ENCODE assay signal across 21 cellular contexts in genomic region chr1:175043824-175044223, GRCh38. TPM values are rescaled to one million over a fixed set of nuclear protein-coding genes. Genes with fewer than 3 reads are reported as not detected.
DNase-seq lines count a peak whose midpoint lies in the region; ATAC-seq lines count a peak whose summit lies in the region.
"Had no signal": no experiment of that assay in that cellular context is flagged by ENCODE, and none has a peak within 500 bp of the region (broad histone marks: within the 10 kb centered on the region; RNA-seq: fewer than 3 reads in every experiment).

No MANE protein-coding gene starts in this region.

- DNase-seq in SJSA1 (ENCODE audit: low read depth in 1 of 2, low spot score in 2 of 2) = peak; percentile 85 to 87
- no peak for DNase-seq in mesenchymal stem cell
- DNase-seq in activated T-cell treated with anti-CD3 and anti-CD28 coated beads, Interleukin-2, amount 50 U/mL, for 4 hours = no peak
- DNase-seq in DMS53 treated with DMSO at 0.1 percent for 48 hours (lab: John Stamatoyannopoulos, UW; ENCODE audit: unreplicated experiment) = no peak
- DNase-seq in NCI-H82 treated with DMSO at 0.1 percent for 48 hours (lab: John Stamatoyannopoulos, UW; ENCODE audit: unreplicated experiment) = no peak
- DNase-seq: CD4-positive, CD25-positive, alpha-beta regulatory T cell; DMS79; GOT3; Karpas-422; NCI-H1694; NCI-H2081; NCI-H2171 treated with DMSO at 0.1 percent for 48 hours; NCI-H524 treated with DMSO at 0.1 percent for 48 hours; PC-3; RPMI8226; SHP77 treated with DMSO at 0.1 percent for 48 hours had no signal

- no peak overlapping the region for H2BK15ac ChIP-seq in mesenchymal stem cell (ENCODE audit: low read depth, poor library complexity, severe bottlenecking)

- no peak overlapping the region for H2AFZ ChIP-seq in mesenchymal stem cell (ENCODE audit: low read depth, low read length)

- no peak overlapping the region for H4K8ac ChIP-seq in mesenchymal stem cell (ENCODE audit: low read length)

- H3K36me3 ChIP-seq in SJSA1 (no peaks in the 10 kb centered on the region), ectodermal cell (ENCODE audit: control insufficient read depth, insufficient read depth, low read length) (no peaks in the 10 kb centered on the region), mesenchymal stem cell (ENCODE audit: control insufficient read depth in 1 of 2, insufficient read depth in 2 of 2, low read depth in 1 of 2, low read length in 2 of 2) (no peaks in the 10 kb centered on the region)

- H3K4me2 ChIP-seq in mesenchymal stem cell (ENCODE audit: low read length, poor library complexity, severe bottlenecking) = no peak overlapping the region

- no peaks in the 10 kb centered on the region for H3K36me3 Mint-ChIP-seq in activated T-cell treated with anti-CD3 and anti-CD28 coated beads, Interleukin-2, amount 50 U/mL, for 4 hours (ENCODE audit: insufficient read depth)
- H3K36me3 Mint-ChIP-seq: CD4-positive, CD25-positive, alpha-beta regulatory T cell had no signal

- peak overlapping the region; percentile 44 for H2BK5ac ChIP-seq in mesenchymal stem cell (ENCODE audit: low read depth, low read length, poor library complexity, severe bottlenecking)

- no peak overlapping the region for H3K4ac ChIP-seq in mesenchymal stem cell (ENCODE audit: low read depth in 1 of 2, low read length in 2 of 2)

- peak overlapping the region in 1 of 2 experiments; percentile 59 for H3K23ac ChIP-seq in mesenchymal stem cell (ENCODE audit: low read length in 2 of 2)

- H3K4me3 ChIP-seq in SJSA1 = 0 out of 2 replicates have a peak overlapping the region, but pooled peaks have one; percentile 3
- H3K4me3 ChIP-seq in ectodermal cell (ENCODE audit: insufficient read depth, low read depth, low read length) = no peak overlapping the region
- no peak overlapping the region for H3K4me3 ChIP-seq in mesenchymal stem cell (ENCODE audit: insufficient read depth in 1 of 2, low read depth in 1 of 2, low read length in 2 of 2)
- H3K4me3 ChIP-seq: GM12878 had no signal

- H3K18ac ChIP-seq in mesenchymal stem cell (ENCODE audit: low read depth in 1 of 2, low read length in 2 of 2) = peak overlapping the region in 1 of 2 experiments; percentile 48

- no peak overlapping the region for H2AK5ac ChIP-seq in mesenchymal stem cell (ENCODE audit: low read length, severe bottlenecking)

- peaks cover 16% of the 10 kb centered on the region for H3K27me3 Mint-ChIP-seq in activated T-cell treated with anti-CD3 and anti-CD28 coated beads, Interleukin-2, amount 50 U/mL, for 4 hours (ENCODE audit: low read depth)

- no peak overlapping the region for H4K91ac ChIP-seq in mesenchymal stem cell (ENCODE audit: low read length)

- H3K27me3 ChIP-seq in SJSA1 (replicated peaks) (no peaks in the 10 kb centered on the region), ectodermal cell (ENCODE audit: control insufficient read depth, insufficient read depth, low read length, poor library complexity, severe bottlenecking) (no peaks in the 10 kb centered on the region), mesenchymal stem cell (ENCODE audit: control insufficient read depth in 1 of 2, insufficient read depth in 1 of 2, low read length in 2 of 2) (peaks cover 6 to 10% of the 10 kb centered on the region in 2 experiments)

- no peak overlapping the region for H3K4me3 Mint-ChIP-seq in activated T-cell treated with anti-CD3 and anti-CD28 coated beads, Interleukin-2, amount 50 U/mL, for 4 hours
- H3K4me3 Mint-ChIP-seq: CD4-positive, CD25-positive, alpha-beta regulatory T cell had no signal

- H3K4me1 ChIP-seq in SJSA1 (replicated peaks) = peaks cover 70% of the 10 kb centered on the region
- peaks cover 10% of the 10 kb centered on the region for H3K4me1 ChIP-seq in ectodermal cell (ENCODE audit: control insufficient read depth, insufficient read depth, low read length)
- peaks cover 4% of the 10 kb centered on the region for H3K4me1 ChIP-seq in mesenchymal stem cell (ENCODE audit: control insufficient read depth, insufficient read depth, low read depth, low read length)

- WGBS in ectodermal cell, 2 experiments = 81 to 82% methylated on average over 19 of the region's 19 CpGs
- 42% methylated on average over 15 of the region's 19 CpGs for WGBS in mesenchymal stem cell

- H3K4me1 Mint-ChIP-seq in activated T-cell treated with anti-CD3 and anti-CD28 coated beads, Interleukin-2, amount 50 U/mL, for 4 hours (ENCODE audit: low read depth) = no peaks in the 10 kb centered on the region
- H3K4me1 Mint-ChIP-seq: CD4-positive, CD25-positive, alpha-beta regulatory T cell had no signal

- H2BK120ac ChIP-seq in mesenchymal stem cell (ENCODE audit: low read depth, low read length) = no peak overlapping the region

- H3K14ac ChIP-seq in mesenchymal stem cell (ENCODE audit: low read length in 2 of 2) = peak overlapping the region in 1 of 2 experiments; percentile 55

- no peak overlapping the region for H2BK12ac ChIP-seq in mesenchymal stem cell (ENCODE audit: low read length in 2 of 2)

- H3K9me3 ChIP-seq in SJSA1 (replicated peaks) (no peaks in the 10 kb centered on the region), ectodermal cell (ENCODE audit: control insufficient read depth, low read length) (no peaks in the 10 kb centered on the region), mesenchymal stem cell (ENCODE audit: control insufficient read depth, low read length) (no peaks in the 10 kb centered on the region)

- no peak overlapping the region for H3K9ac ChIP-seq in mesenchymal stem cell (ENCODE audit: low read length)

- H3K27ac ChIP-seq in SJSA1 = peak overlapping the region; percentile 86
- H3K27ac ChIP-seq in ectodermal cell (ENCODE audit: insufficient read depth, low read depth, low read length, poor library complexity, severe bottlenecking) = peak overlapping the region; percentile 82
- H3K27ac ChIP-seq in mesenchymal stem cell (ENCODE audit: low read length, poor library complexity, severe bottlenecking) = no peak overlapping the region

- no peak for ATAC-seq in GM19324 (IDR thresholded peaks at IDR 0.05; ENCODE audit: low FRiP score, unreplicated experiment)
- no peak for ATAC-seq in activated T-cell treated with anti-CD3 and anti-CD28 coated beads, Interleukin-2, amount 50 U/mL, for 4 hours
- ATAC-seq: GM12878, PC-3 had no signal

- no peaks in the 10 kb centered on the region for H3K9me3 Mint-ChIP-seq in activated T-cell treated with anti-CD3 and anti-CD28 coated beads, Interleukin-2, amount 50 U/mL, for 4 hours

- H3K79me1 ChIP-seq in mesenchymal stem cell (replicated peaks; ENCODE audit: low read length, poor library complexity, severe bottlenecking) = no peaks in the 10 kb centered on the region

RNA-seq across cellular contexts. Expression of gene MRPS14, which starts 20.6 kb away (rescaled TPM):
- total RNA-seq in SJSA1 (2014; rRNA removed; shearing (Covaris generic)) = 28.9 and 33.6 TPM in 2 replicates
- polyA plus RNA-seq in ectodermal cell (2013, experiment 1 of 4) = 44.4 TPM
- polyA plus RNA-seq in ectodermal cell (2013, experiment 2 of 4) = 48.4 TPM
- polyA plus RNA-seq in ectodermal cell (2013, experiment 3 of 4) = 36.6 TPM
- 39.0 TPM for polyA plus RNA-seq in ectodermal cell (2013, experiment 4 of 4)
- 41.8 TPM for polyA plus RNA-seq in mesenchymal stem cell (2013, experiment 1 of 2)
- polyA plus RNA-seq in mesenchymal stem cell (2013, experiment 2 of 2) = 43.5 TPM
- 10 to 100 TPM; 26.1 to 28.5 (median 27.8) TPM for total RNA-seq in activated T-cell treated with anti-CD3 and anti-CD28 coated beads, Interleukin-2, amount 50 U/mL, for 4 hours

RNA-seq across cellular contexts. Expression of gene TNN, which starts 23.8 kb away (rescaled TPM):
- total RNA-seq in SJSA1 (2014; rRNA removed; shearing (Covaris generic)) = 5.3 and 6.0 TPM in 2 replicates
- polyA plus RNA-seq in ectodermal cell (2013, experiment 1 of 4) = 0.56 TPM
- polyA plus RNA-seq in ectodermal cell (2013, experiment 2 of 4) = 0.32 TPM
- polyA plus RNA-seq in ectodermal cell (2013, experiment 3 of 4) = 0.32 TPM
- 0.32 TPM for polyA plus RNA-seq in ectodermal cell (2013, experiment 4 of 4)
- not detected for polyA plus RNA-seq in mesenchymal stem cell (2013, experiment 1 of 2)
- polyA plus RNA-seq in mesenchymal stem cell (2013, experiment 2 of 2) = not detected
- total RNA-seq in activated T-cell treated with anti-CD3 and anti-CD28 coated beads, Interleukin-2, amount 50 U/mL, for 4 hours = not detected
- total RNA-seq: CD4-positive, CD25-positive, alpha-beta regulatory T cell; M059J; PC-3 had no signal
- polyA plus RNA-seq: BJ had no signal

RNA-seq across cellular contexts. Expression of gene CACYBP, which starts 44.1 kb away (rescaled TPM):
- total RNA-seq in SJSA1 (2014; rRNA removed; shearing (Covaris generic)) = 376 and 566 TPM in 2 replicates
- polyA plus RNA-seq in ectodermal cell (2013, experiment 1 of 4) = 165 TPM
- 140 TPM for polyA plus RNA-seq in ectodermal cell (2013, experiment 2 of 4)
- polyA plus RNA-seq in ectodermal cell (2013, experiment 3 of 4) = 115 TPM
- 116 TPM for polyA plus RNA-seq in ectodermal cell (2013, experiment 4 of 4)
- polyA plus RNA-seq in mesenchymal stem cell (2013, experiment 1 of 2) = 39.3 TPM
- 39.0 TPM for polyA plus RNA-seq in mesenchymal stem cell (2013, experiment 2 of 2)
- total RNA-seq in activated T-cell treated with anti-CD3 and anti-CD28 coated beads, Interleukin-2, amount 50 U/mL, for 4 hours = 100 to 1,000 TPM; 288 to 331 (median 317) TPM

Comparison
In these comparisons a context has a peak if more than half of its experiments do, and no peak if none do; other contexts are left out.
1. DNase-seq: peak in SJSA1 (2 of 2); none in mesenchymal stem cell (single experiment), activated T-cell treated with anti-CD3 and anti-CD28 coated beads, Interleukin-2, amount 50 U/mL, for 4 hours (single experiment), DMS53 treated with DMSO at 0.1 percent for 48 hours (single experiment) and NCI-H82 treated with DMSO at 0.1 percent for 48 hours (single experiment).